In genomic region chr3:65245133-65246076, GRCh38 we compare ENCODE assay signal across 1 cellular context.
TF ChIP-seq lines count a peak whose summit lies in the region.

No MANE protein-coding gene starts in this region.

TF ChIP-seq in IMR-90, 13 proteins besides CTCF, POLR2A, EP300 and RAD21 (continued from another document):
- TF ChIP-seq MAFK (IDR thresholded peaks at IDR 0.05; ENCODE audit: low read depth, low read length) (no peak), NFE2L2 (IDR thresholded peaks at IDR 0.05; ENCODE audit: low read depth, low read length) (no peak), RFX5 (IDR thresholded peaks at IDR 0.05; ENCODE audit: low read depth, low read length) (no peak)
